In the genomic region with DNA sequence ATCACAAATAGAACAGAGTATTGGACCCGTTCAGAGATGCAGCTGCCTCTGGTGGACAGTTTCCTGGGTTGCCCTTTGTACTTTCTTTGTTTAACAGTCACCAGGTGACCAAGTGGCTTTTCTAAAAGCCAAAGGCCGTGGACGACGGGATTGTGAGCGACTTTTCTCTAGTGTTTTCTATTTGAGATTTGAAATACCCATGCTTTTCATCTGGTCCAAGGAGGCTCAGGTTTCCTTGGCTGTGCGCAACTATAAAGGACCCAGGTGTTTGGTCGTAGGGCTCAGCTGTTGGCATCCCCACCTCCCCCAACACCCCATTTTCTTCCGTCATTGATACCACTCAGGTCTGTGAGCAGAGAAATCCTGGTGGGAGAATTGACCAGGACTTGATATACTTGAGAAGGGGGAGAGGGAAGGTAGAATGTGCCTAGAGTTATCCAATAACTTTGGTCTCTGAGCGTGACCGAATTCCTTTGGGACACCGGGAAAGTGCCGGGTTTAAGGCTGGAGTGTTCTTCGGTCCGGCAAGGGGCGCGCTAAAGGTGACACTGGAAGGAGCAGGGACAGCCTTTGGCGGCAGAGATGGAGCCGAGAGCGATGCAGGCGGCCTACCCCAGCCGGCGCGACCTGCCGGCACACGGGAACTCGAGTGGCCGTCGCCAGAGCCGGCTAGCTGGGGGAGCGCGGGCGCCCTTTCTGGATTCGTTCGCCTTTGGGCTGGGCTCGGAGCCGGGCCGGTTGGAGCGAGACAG, we compare ENCODE assay signal across 8 cellular contexts.
A peak's percentile ranks its signal among the peaks of the same experiment; 100 is the strongest.
DNase-seq lines count a peak whose midpoint lies in the region; ATAC-seq lines count a peak whose summit lies in the region.

No MANE protein-coding gene starts in this region.

- DNase-seq in activated CD4-positive, alpha-beta T cell treated with anti-CD3 and anti-CD28 coated beads, Interleukin-2, amount 10 ng/mL, durations not matched to agents 24 days and 14 days, result no peak
- no peak for DNase-seq in activated CD4-positive, alpha-beta T cell treated with anti-CD3 and anti-CD28 coated beads for 48 hours
- DNase-seq in NT2/D1 (ENCODE audit: low read depth, low spot score) (no peak), NOMO-1 treated with DMSO at 0.1 percent for 48 hours (lab: John Stamatoyannopoulos, UW; ENCODE audit: unreplicated experiment) (no peak)

- no peaks in the 10 kb centered on the region for H3K27me3 Mint-ChIP-seq in activated CD4-positive, alpha-beta T cell treated with anti-CD3 and anti-CD28 coated beads, Interleukin-2, amount 10 ng/mL, durations not matched to agents 24 days and 14 days

- H3K9ac ChIP-seq in NT2/D1 (ENCODE audit: insufficient read length, low read depth) (peak overlapping the region; percentile 90), endocrine pancreas (ENCODE audit: control insufficient read depth, insufficient read depth, low read length) (peak overlapping the region; percentile 55)

- intact Hi-C loops in activated CD4-positive, alpha-beta T cell treated with anti-CD3 and anti-CD28 coated beads, Interleukin-2, amount 10 ng/mL, durations not matched to agents 24 days and 14 days (cut with micrococcal nuclease), result loop anchor here (2.0 to 10.0 kb wide), 2 partner anchors 215 to 303 kb away; no protein-coding TSS in a partner anchor

- no peaks in the 10 kb centered on the region for H3K9me3 Mint-ChIP-seq in activated CD4-positive, alpha-beta T cell treated with anti-CD3 and anti-CD28 coated beads, Interleukin-2, amount 10 ng/mL, durations not matched to agents 24 days and 14 days

- H3K4me3 ChIP-seq in NT2/D1 (ENCODE audit: insufficient read length, low read depth) (peak overlapping the region; percentile 75), endocrine pancreas (ENCODE audit: control insufficient read depth, insufficient read depth, low read length) (peak overlapping the region; percentile 74), neuron (ENCODE audit: low read length) (peak overlapping the region; percentile 68)

- H3K36me3 ChIP-seq in NT2/D1 (ENCODE audit: insufficient read depth, insufficient read length, low read length), result peaks cover 31% of the 10 kb centered on the region
- H3K36me3 ChIP-seq in endocrine pancreas (ENCODE audit: control insufficient read depth, insufficient read depth, low read length), result no peaks in the 10 kb centered on the region
- H3K36me3 ChIP-seq in neuron (ENCODE audit: insufficient read depth, low read length), result peaks cover 16% of the 10 kb centered on the region

- H3K27me3 ChIP-seq in NT2/D1 (ENCODE audit: insufficient read depth, insufficient read length), result no peaks in the 10 kb centered on the region
- no peaks in the 10 kb centered on the region for H3K27me3 ChIP-seq in endocrine pancreas (ENCODE audit: control insufficient read depth, insufficient read depth, low read length)
- H3K27me3 ChIP-seq in neuron (ENCODE audit: insufficient read depth, low read length), result no peaks in the 10 kb centered on the region

- H3K4me1 ChIP-seq in NT2/D1 (ENCODE audit: insufficient read depth, insufficient read length) (peaks cover 3% of the 10 kb centered on the region), endocrine pancreas (ENCODE audit: control insufficient read depth, insufficient read depth, low read length) (peaks cover 6% of the 10 kb centered on the region), neuron (ENCODE audit: insufficient read depth, low read length) (peaks cover 53% of the 10 kb centered on the region)

- H3K9me3 ChIP-seq in NT2/D1 (ENCODE audit: insufficient read depth, low read length) (no peaks in the 10 kb centered on the region), endocrine pancreas (ENCODE audit: control insufficient read depth, low read length) (no peaks in the 10 kb centered on the region), neuron (ENCODE audit: low read length) (no peaks in the 10 kb centered on the region)

- peak overlapping the region; percentile 39 for H2AFZ ChIP-seq in neuron (ENCODE audit: low read depth, low read length)

- H3K27ac Mint-ChIP-seq in activated CD4-positive, alpha-beta T cell treated with anti-CD3 and anti-CD28 coated beads, Interleukin-2, amount 10 ng/mL, durations not matched to agents 24 days and 14 days, result peak overlapping the region; percentile 20

- peaks cover 52% of the 10 kb centered on the region for H3K4me1 Mint-ChIP-seq in activated CD4-positive, alpha-beta T cell treated with anti-CD3 and anti-CD28 coated beads, Interleukin-2, amount 10 ng/mL, durations not matched to agents 24 days and 14 days

- H3K36me3 Mint-ChIP-seq in activated CD4-positive, alpha-beta T cell treated with anti-CD3 and anti-CD28 coated beads, Interleukin-2, amount 10 ng/mL, durations not matched to agents 24 days and 14 days (ENCODE audit: low read depth), result peaks cover 15% of the 10 kb centered on the region

- peak overlapping the region; percentile 90 for H3K4me3 Mint-ChIP-seq in activated CD4-positive, alpha-beta T cell treated with anti-CD3 and anti-CD28 coated beads, Interleukin-2, amount 10 ng/mL, durations not matched to agents 24 days and 14 days

- ATAC-seq in HG03097 (IDR thresholded peaks at IDR 0.05; ENCODE audit: low FRiP score, unreplicated experiment) (no peak), GM18868 (IDR thresholded peaks at IDR 0.05; ENCODE audit: unreplicated experiment) (no peak)
